Comparison of ENCODE assay signal across 1 cellular context in the genomic region with DNA sequence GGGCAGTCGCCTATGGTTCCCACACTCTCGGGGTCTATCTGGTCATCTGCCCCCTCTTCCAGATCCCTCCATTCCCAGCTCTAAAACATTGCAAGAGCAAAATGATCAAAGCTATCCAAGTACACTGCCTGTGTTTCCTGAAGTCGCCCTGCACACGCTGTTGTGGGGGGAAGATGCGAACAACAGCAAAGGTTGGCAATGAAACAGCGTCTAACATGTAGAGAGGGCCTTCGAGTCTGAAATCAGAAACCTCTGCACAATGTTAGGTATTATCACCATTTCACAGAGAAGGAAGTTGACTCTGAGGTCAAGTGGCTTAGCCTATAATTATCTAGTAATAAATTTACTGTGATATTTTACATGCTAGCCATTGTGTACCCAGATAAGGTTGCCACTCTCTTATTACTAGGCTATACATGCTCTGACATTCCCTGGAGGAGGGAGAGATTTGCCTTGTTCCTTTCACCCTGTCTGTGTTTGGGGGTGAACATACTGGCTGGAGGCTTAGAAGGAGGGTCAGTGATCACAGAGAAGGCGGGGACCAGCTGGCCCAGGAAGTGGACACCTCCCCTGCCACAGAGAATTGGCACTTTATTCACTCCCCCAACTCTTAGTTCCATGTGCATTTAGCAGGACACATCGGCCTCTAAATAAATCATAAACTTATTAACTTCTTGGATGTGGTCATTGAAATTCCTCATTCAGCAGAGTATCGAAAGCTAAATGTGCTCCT.
TF ChIP-seq lines count a peak whose summit lies in the region.

No MANE protein-coding gene starts in this region.

TF ChIP-seq in A549, 52 proteins besides CTCF, POLR2A, EP300 and RAD21 (continued from another document):
- TF ChIP-seq, protein P1, sequence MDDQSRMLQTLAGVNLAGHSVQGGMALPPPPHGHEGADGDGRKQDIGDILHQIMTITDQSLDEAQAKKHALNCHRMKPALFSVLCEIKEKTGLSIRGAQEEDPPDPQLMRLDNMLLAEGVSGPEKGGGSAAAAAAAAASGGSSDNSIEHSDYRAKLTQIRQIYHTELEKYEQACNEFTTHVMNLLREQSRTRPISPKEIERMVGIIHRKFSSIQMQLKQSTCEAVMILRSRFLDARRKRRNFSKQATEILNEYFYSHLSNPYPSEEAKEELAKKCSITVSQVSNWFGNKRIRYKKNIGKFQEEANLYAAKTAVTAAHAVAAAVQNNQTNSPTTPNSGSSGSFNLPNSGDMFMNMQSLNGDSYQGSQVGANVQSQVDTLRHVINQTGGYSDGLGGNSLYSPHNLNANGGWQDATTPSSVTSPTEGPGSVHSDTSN (IDR thresholded peaks at IDR 0.05): no peak
- TF ChIP-seq, protein P2, sequence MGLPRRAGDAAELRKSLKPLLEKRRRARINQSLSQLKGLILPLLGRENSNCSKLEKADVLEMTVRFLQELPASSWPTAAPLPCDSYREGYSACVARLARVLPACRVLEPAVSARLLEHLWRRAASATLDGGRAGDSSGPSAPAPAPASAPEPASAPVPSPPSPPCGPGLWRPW (IDR thresholded peaks at IDR 0.05): no peak
- TF ChIP-seq FOXS1 (CRISPR knock-in tag; IDR thresholded peaks at IDR 0.05) (no peak), TP53 (CRISPR knock-in tag; IDR thresholded peaks at IDR 0.05) (no peak), BHLHE40 (IDR thresholded peaks at IDR 0.05; ENCODE audit: low read depth, low read length) (no peak)
- TF ChIP-seq, protein P3, sequence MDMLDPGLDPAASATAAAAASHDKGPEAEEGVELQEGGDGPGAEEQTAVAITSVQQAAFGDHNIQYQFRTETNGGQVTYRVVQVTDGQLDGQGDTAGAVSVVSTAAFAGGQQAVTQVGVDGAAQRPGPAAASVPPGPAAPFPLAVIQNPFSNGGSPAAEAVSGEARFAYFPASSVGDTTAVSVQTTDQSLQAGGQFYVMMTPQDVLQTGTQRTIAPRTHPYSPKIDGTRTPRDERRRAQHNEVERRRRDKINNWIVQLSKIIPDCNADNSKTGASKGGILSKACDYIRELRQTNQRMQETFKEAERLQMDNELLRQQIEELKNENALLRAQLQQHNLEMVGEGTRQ (IDR thresholded peaks at IDR 0.05): no peak
